Comparison of ENCODE assay signal across 15 cellular contexts in the genomic region with DNA sequence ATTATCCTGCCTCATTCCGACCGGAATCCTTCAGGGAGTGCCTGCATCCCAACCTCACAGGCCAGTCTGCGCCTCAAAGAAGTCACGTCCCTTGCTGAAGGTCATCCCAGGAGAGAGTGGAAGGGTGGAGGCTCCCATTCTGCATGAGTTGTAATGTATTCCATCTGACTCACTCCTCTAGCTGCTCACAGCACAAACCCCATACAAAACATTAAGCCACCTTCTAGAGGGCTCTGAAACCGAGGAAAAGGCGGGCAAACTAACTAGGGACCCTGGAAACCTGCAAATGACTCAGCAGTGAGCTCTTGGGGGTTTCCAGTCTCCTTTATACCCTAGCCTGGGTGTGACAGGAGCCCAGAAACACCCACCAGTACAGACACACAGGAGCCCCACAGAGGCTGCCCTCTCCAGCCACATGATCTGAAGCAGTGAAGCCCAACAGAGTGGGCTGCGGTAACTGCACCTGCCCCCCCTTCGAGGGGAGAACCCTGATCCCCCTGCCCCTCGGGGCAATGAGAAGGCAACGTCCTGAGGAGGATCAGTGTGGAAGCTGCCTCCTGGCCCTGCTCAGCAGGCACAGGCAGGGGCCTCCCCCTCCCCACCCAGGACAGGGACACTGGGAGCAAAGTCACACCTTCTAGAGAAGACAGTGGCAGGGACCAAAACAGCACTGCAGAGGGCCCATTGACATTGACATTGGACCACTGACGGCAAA.
DNase-seq lines count a peak whose midpoint lies in the region; ATAC-seq and TF ChIP-seq lines count a peak whose summit lies in the region.
"Had no signal": no experiment of that assay in that cellular context is flagged by ENCODE, and none has a peak within 500 bp of the region (broad histone marks: within the 10 kb centered on the region; RNA-seq: fewer than 3 reads in every experiment).

No MANE protein-coding gene starts in this region.

- intact Hi-C loops in vagina (cut with DNase I): no loop called here
- intact Hi-C loops in CD14-positive monocyte (cut with micrococcal nuclease): no loop called here

- H3K4me3 Mint-ChIP-seq in CD14-positive monocyte: no peak overlapping the region
- H3K4me3 Mint-ChIP-seq: naive thymus-derived CD8-positive, alpha-beta T cell had no signal

- peaks cover 2 to 11% (median 5%) of the 10 kb centered on the region in 7 donors for H3K9me3 Mint-ChIP-seq in CD14-positive monocyte

- no peaks in the 10 kb centered on the region for H3K9me3 ChIP-seq in vagina

- no peak for TF ChIP-seq CTCF in vagina (IDR thresholded peaks at IDR 0.05)
- TF ChIP-seq CTCF in CD14-positive monocyte (IDR thresholded peaks at IDR 0.05): no peak

- no peaks in the 10 kb centered on the region for H3K27me3 ChIP-seq in vagina

- no peaks in the 10 kb centered on the region for H3K36me3 ChIP-seq in vagina

- peak; percentile 49 for DNase-seq in activated CD8-positive, alpha-beta memory T cell treated with anti-CD3 and anti-CD28 coated beads for 24 hours
- no peak for DNase-seq in activated CD8-positive, alpha-beta memory T cell treated with anti-CD3 and anti-CD28 coated beads, Interleukin-2, amount 50 U/mL, for 4 hours
- DNase-seq in M059J (ENCODE audit: low read depth): peak; percentile 9
- DNase-seq in vagina (ENCODE audit: extremely low spot score in 2 of 2): peak; percentile 74 to 93
- no peak for DNase-seq in activated CD4-positive, CD25-positive, alpha-beta regulatory T cell treated with anti-CD3 and anti-CD28 coated beads, Interleukin-2, amount 50 U/mL, for 72 hours
- DNase-seq in inferior parietal cortex (ENCODE audit: extremely low spot score): no peak
- DNase-seq in CD14-positive monocyte (ENCODE audit: low spot score): no peak
- DNase-seq: 8988T; DMS79 treated with DMSO at 0.1 percent for 48 hours; naive thymus-derived CD8-positive, alpha-beta T cell; NCI-H1436 treated with DMSO at 0.1 percent for 48 hours; OCI-M1; stimulated activated CD4-positive, alpha-beta T cell treated with anti-CD3 and anti-CD28 coated beads, Interleukin-12 subunit alpha, Interleukin-12 subunit beta, amount 100 ng/mL, for 4 hours; stimulated activated naive CD4-positive, alpha-beta T cell had no signal

- no peak overlapping the region for H3K27ac Mint-ChIP-seq in CD14-positive monocyte
- H3K27ac Mint-ChIP-seq: naive thymus-derived CD8-positive, alpha-beta T cell had no signal

- H3K4me1 ChIP-seq in vagina: peaks cover 11% of the 10 kb centered on the region

- no peak overlapping the region for H3K27ac ChIP-seq in vagina

- no peak overlapping the region for H3K4me3 ChIP-seq in vagina

- peaks cover 2 to 6% (median 4%) of the 10 kb centered on the region in 3 donors for H3K27me3 Mint-ChIP-seq in CD14-positive monocyte (ENCODE audit: low read depth in 3 of 3)

- TF ChIP-seq POLR2A in vagina (IDR thresholded peaks at IDR 0.05): no peak

- no peaks in the 10 kb centered on the region for H3K4me1 Mint-ChIP-seq in CD14-positive monocyte

- H3K36me3 Mint-ChIP-seq in CD14-positive monocyte: no peaks in the 10 kb centered on the region
- H3K36me3 Mint-ChIP-seq: naive thymus-derived CD8-positive, alpha-beta T cell had no signal

- peak; percentile 67 for ATAC-seq in HG02642 (IDR thresholded peaks at IDR 0.05; ENCODE audit: poor library complexity, unreplicated experiment)
- ATAC-seq: naive thymus-derived CD8-positive, alpha-beta T cell had no signal

Comparison
In these comparisons a context has a peak if more than half of its experiments do, and no peak if none do; other contexts are left out.
1. DNase-seq: peak in activated CD8-positive, alpha-beta memory T cell treated with anti-CD3 and anti-CD28 coated beads for 24 hours (single experiment), M059J (single experiment) and vagina (2 of 2); none in activated CD8-positive, alpha-beta memory T cell treated with anti-CD3 and anti-CD28 coated beads, Interleukin-2, amount 50 U/mL, for 4 hours (single experiment), activated CD4-positive, CD25-positive, alpha-beta regulatory T cell treated with anti-CD3 and anti-CD28 coated beads, Interleukin-2, amount 50 U/mL, for 72 hours (single experiment), inferior parietal cortex (single experiment) and CD14-positive monocyte (single experiment).